ENCODE assay signal across 22 cellular contexts in genomic region chr15:98580577-98580976, GRCh38.
DNase-seq lines count a peak whose midpoint lies in the region; ATAC-seq, FAIRE-seq and TF ChIP-seq lines count a peak whose summit lies in the region.
"Had no signal": no experiment of that assay in that cellular context is flagged by ENCODE, and none has a peak within 500 bp of the region (broad histone marks: within the 10 kb centered on the region; RNA-seq: fewer than 3 reads in every experiment).

No MANE protein-coding gene starts in this region.

- no peak overlapping the region for H4K91ac ChIP-seq in H1 (replicated peaks; ENCODE audit: insufficient read length, low read length)

- CTCF ChIA-PET in A549 (lab: Yijun Ruan, JAX) (interaction anchor here (1.0 to 4.8 kb wide), 4 partner anchors 10 to 62 kb away, joined by 3 to 26 read pairs (median 4); no protein-coding TSS in a partner anchor), H1 (lab: Charles Lee; ENCODE audit: partially characterized antibody) (interaction anchor here (0.9 to 5.0 kb wide), 7 partner anchors 13 to 66 kb away, joined by 4 to 32 read pairs (median 5); no protein-coding TSS in a partner anchor)

- no peaks in the 10 kb centered on the region for H3K79me1 ChIP-seq in H1 (ENCODE audit: low read depth, low read length)

- 6% methylated on average over 10 of the region's 11 CpGs for whole genome bisulfite sequencing in A549 (ENCODE audit: missing lambda C conversion rate)
- 84% methylated on average over 11 of the region's 11 CpGs; no CpG with 5 or more reads in 1 of the 2 experiments for WGBS in H1 (ENCODE audit: extremely low coverage in 1 of 2, insufficient coverage in 1 of 2, insufficient read length in 1 of 2, insufficient replicate concordance in 2 of 2, low coverage in 1 of 2, low lambda C conversion rate in 2 of 2, missing lambda C conversion rate in 1 of 2), 2 experiments
- 27% methylated on average over 11 of the region's 11 CpGs for WGBS in prostate gland

- TF ChIP-seq CTCF in A549 (IDR thresholded peaks at IDR 0.05) (no peak), H1 (IDR thresholded peaks at IDR 0.05; ENCODE audit: control extremely low read depth in 1 of 3, insufficient read depth in 1 of 3, low read depth in 1 of 3, low read length in 3 of 3) (no peak), prostate gland (IDR thresholded peaks at IDR 0.05) (no peak)

- TF ChIP-seq POLR2A in A549 (IDR thresholded peaks at IDR 0.05; ENCODE audit: low read length) (no peak), H1 (IDR thresholded peaks at IDR 0.05; ENCODE audit: control extremely low read depth in 1 of 2, low read depth in 2 of 2, low read length in 2 of 2) (no peak), prostate gland (IDR thresholded peaks at IDR 0.05) (no peak)

- H4K8ac ChIP-seq in H1 (ENCODE audit: extremely low read depth, insufficient read depth, low read length) = no peak overlapping the region

- ATAC-seq in A549 (peak; percentile 27 to 50; a peak in 3 of 6 replicates), HG02759 (IDR thresholded peaks at IDR 0.05; ENCODE audit: unreplicated experiment) (no peak)
- ATAC-seq: activated CD4-positive, alpha-beta T cell treated with anti-CD3 and anti-CD28 coated beads for 36 hours; esophagus mucosa had no signal

- peak overlapping the region; percentile 91 for H2AFZ ChIP-seq in H1 (ENCODE audit: low read length)

- H3K23ac ChIP-seq in H1 (ENCODE audit: insufficient read length) = no peak overlapping the region

- TF ChIP-seq EP300 in A549 (IDR thresholded peaks at IDR 0.05) (no peak), H1 (IDR thresholded peaks at IDR 0.05; ENCODE audit: borderline replicate concordance in 1 of 2, low read depth in 2 of 2, low read length in 2 of 2) (no peak)

- H4K20me1 ChIP-seq in H1 (replicated peaks in 1 of 2; ENCODE audit: control insufficient read depth in 1 of 2, insufficient read depth in 2 of 2, low read length in 2 of 2) = no peaks in the 10 kb centered on the region

- H3K27ac ChIP-seq in A549 = no peak overlapping the region
- no peak overlapping the region for H3K27ac ChIP-seq in H1 (ENCODE audit: low read depth, low read length)
- H3K27ac ChIP-seq in prostate gland = no peak overlapping the region
- H3K27ac ChIP-seq: heart right ventricle, transverse colon had no signal

- no peaks in the 10 kb centered on the region for H3K23me2 ChIP-seq in H1 (ENCODE audit: low read depth, low read length)

- H3K9ac ChIP-seq in H1 (replicated peaks in 1 of 4; ENCODE audit: extremely low read depth in 1 of 4, low read depth in 3 of 4, low read length in 3 of 4) = no peak overlapping the region

- H3K4me3 ChIP-seq in A549 = no peak overlapping the region
- no peak overlapping the region for H3K4me3 ChIP-seq in H1 (ENCODE audit: extremely low read depth in 1 of 4, insufficient read depth in 2 of 4, low read depth in 3 of 4, low read length in 4 of 4)
- no peak overlapping the region for H3K4me3 ChIP-seq in prostate gland
- H3K4me3 ChIP-seq: heart right ventricle, transverse colon had no signal

- intact Hi-C loops in prostate gland (cut with DNase I) = no loop called here

- POLR2A ChIA-PET in A549 (lab: Yijun Ruan, JAX) = no interaction called here
- POLR2A ChIA-PET in H1 (lab: Charles Lee; ENCODE audit: partially characterized antibody) = no interaction called here

- H3K9me3 ChIP-seq in A549 (peaks cover 17% of the 10 kb centered on the region), H1 (ENCODE audit: insufficient read depth in 2 of 2, low read depth in 1 of 2, low read length in 1 of 2) (no peaks in the 10 kb centered on the region), prostate gland (no peaks in the 10 kb centered on the region)
- H3K9me3 ChIP-seq: Caco-2, heart right ventricle, transverse colon had no signal

- H3K4ac ChIP-seq in H1 (replicated peaks; ENCODE audit: insufficient read length, low read depth, low read length) = no peak overlapping the region

- H3K18ac ChIP-seq in H1 (ENCODE audit: extremely low read depth, low read length) = no peak overlapping the region

- H2BK5ac ChIP-seq in H1 (ENCODE audit: low read depth, low read length) = no peak overlapping the region

- no peak overlapping the region for H4K5ac ChIP-seq in H1 (ENCODE audit: insufficient read length, low read depth, low read length)

- DNase-seq in A549 (ENCODE audit: low read depth in 1 of 2, low spot score in 1 of 2) = no peak
- DNase-seq in EL = peak; percentile 4
- no peak for DNase-seq in H1 (ENCODE audit: low read depth in 1 of 2, low spot score in 2 of 2)
- peak; percentile 88 for DNase-seq in myocyte (ENCODE audit: low read depth)
- no peak for DNase-seq in prostate gland (ENCODE audit: low spot score)
- no peak for DNase-seq in midbrain (lab: John Stamatoyannopoulos, UW)
- DNase-seq in activated CD4-positive, alpha-beta T cell treated with anti-CD3 and anti-CD28 coated beads for 1 hour = no peak
- DNase-seq: activated CD4-positive, alpha-beta T cell treated with anti-CD3 and anti-CD28 coated beads for 36 hours; Caco-2; central memory CD4-positive, alpha-beta T cell; heart right ventricle; KG1; kidney; NCI-H1105; NCI-H2171; NCI-H774; retina; stimulated activated naive CD4-positive, alpha-beta T cell treated with Interleukin-2 at 50 U/mL for 16 hours; transverse colon had no signal

- H3K14ac ChIP-seq in H1 (ENCODE audit: insufficient read length) = no peak overlapping the region

- no peak overlapping the region for H3K56ac ChIP-seq in H1 (replicated peaks; ENCODE audit: insufficient read length, low read depth, low read length)

- H3K79me2 ChIP-seq in H1 (ENCODE audit: control insufficient read depth in 1 of 2, insufficient read depth in 2 of 2, low read length in 2 of 2) = no peaks in the 10 kb centered on the region

- no peak overlapping the region for H2BK12ac ChIP-seq in H1 (ENCODE audit: low read depth, low read length)

- no peak overlapping the region for H2AK5ac ChIP-seq in H1 (ENCODE audit: low read depth, low read length)

- FAIRE-seq in A549 (lab: Jason Lieb, UNC) (no peak), H1 (lab: Jason Lieb, UNC) (no peak)
- FAIRE-seq: G401.6, kidney had no signal

- no peaks in the 10 kb centered on the region for H3K36me3 ChIP-seq in H1 (ENCODE audit: control insufficient read depth in 2 of 4, insufficient read depth in 4 of 4, low read length in 3 of 4)
- no peaks in the 10 kb centered on the region for H3K36me3 ChIP-seq in prostate gland
- H3K36me3 ChIP-seq: heart right ventricle, transverse colon had no signal

- no peak overlapping the region for H2BK120ac ChIP-seq in H1 (replicated peaks; ENCODE audit: low read depth, low read length)

- 0 out of 3 replicates have a peak, but pooled peaks cover 5% of the 10 kb centered on the region for H3K4me1 ChIP-seq in A549
- peaks cover 0 to 5% (median 2%) of the 10 kb centered on the region in 4 experiments; a peak in 4 of 7 replicates for H3K4me1 ChIP-seq in H1 (replicated peaks in 1 of 4; ENCODE audit: control insufficient read depth in 3 of 4, insufficient read depth in 4 of 4, low read length in 3 of 4)
- no peaks in the 10 kb centered on the region for H3K4me1 ChIP-seq in prostate gland (replicated peaks)
- H3K4me1 ChIP-seq: Caco-2, transverse colon had no signal

- H2BK20ac ChIP-seq in H1 (ENCODE audit: low read length) = no peak overlapping the region

- TF ChIP-seq RAD21 in A549 (conservative IDR thresholded peaks at IDR 0.05 in 1 of 2, IDR thresholded peaks at IDR 0.05 in 1 of 2) = no peak
- no peak for TF ChIP-seq RAD21 in H1 (IDR thresholded peaks at IDR 0.05 in 1 of 2, conservative IDR thresholded peaks at IDR 0.05 in 1 of 2; ENCODE audit: low read depth in 2 of 2, low read length in 2 of 2)

- H2BK15ac ChIP-seq in H1 (ENCODE audit: low read length) = no peak overlapping the region

- H3K27me3 ChIP-seq in H1 (replicated peaks in 1 of 4; ENCODE audit: control insufficient read depth in 3 of 4, extremely low read depth in 1 of 4, insufficient read depth in 3 of 4, low read length in 3 of 4) = no peaks in the 10 kb centered on the region
- no peaks in the 10 kb centered on the region for H3K27me3 ChIP-seq in prostate gland (replicated peaks; ENCODE audit: insufficient read depth)

- peak overlapping the region; percentile 20; the same call in 2 of the 3 replicates for H3K4me2 ChIP-seq in A549
- no peak overlapping the region for H3K4me2 ChIP-seq in H1 (ENCODE audit: insufficient read depth in 1 of 2, low read depth in 2 of 2, low read length in 2 of 2)

TF ChIP-seq in A549, 52 proteins besides CTCF, POLR2A, EP300 and RAD21:
- TF ChIP-seq CBX8 (IDR thresholded peaks at IDR 0.05) = 0 out of 2 replicates have a peak, but pooled peaks have one; percentile 36
- TF ChIP-seq, protein P1, sequence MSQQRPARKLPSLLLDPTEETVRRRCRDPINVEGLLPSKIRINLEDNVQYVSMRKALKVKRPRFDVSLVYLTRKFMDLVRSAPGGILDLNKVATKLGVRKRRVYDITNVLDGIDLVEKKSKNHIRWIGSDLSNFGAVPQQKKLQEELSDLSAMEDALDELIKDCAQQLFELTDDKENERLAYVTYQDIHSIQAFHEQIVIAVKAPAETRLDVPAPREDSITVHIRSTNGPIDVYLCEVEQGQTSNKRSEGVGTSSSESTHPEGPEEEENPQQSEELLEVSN (IDR thresholded peaks at IDR 0.05; ENCODE audit: borderline replicate concordance, low read depth) = no peak

TF ChIP-seq in H1, 55 proteins besides CTCF, POLR2A, EP300 and RAD21:
- TF ChIP-seq GTF2F1 (IDR thresholded peaks at IDR 0.05; ENCODE audit: borderline replicate concordance, low read depth, low read length) (no peak), SIRT6 (IDR thresholded peaks at IDR 0.05; ENCODE audit: low read length) (no peak), FOSL1 (IDR thresholded peaks at IDR 0.05; ENCODE audit: insufficient read depth, low read depth, low read length) (no peak), HDAC6 (IDR thresholded peaks at IDR 0.05; ENCODE audit: low read depth, low read length) (no peak), TEAD4 (IDR thresholded peaks at IDR 0.05; ENCODE audit: low read depth, low read length) (peak; percentile 70), TCF12 (IDR thresholded peaks at IDR 0.05; ENCODE audit: low read depth, low read length) (no peak), SIX5 (IDR thresholded peaks at IDR 0.05; ENCODE audit: low read depth, low read length) (no peak), KDM1A (IDR thresholded peaks at IDR 0.05; ENCODE audit: borderline replicate concordance, low read length) (no peak)
- TF ChIP-seq, protein P1 (IDR thresholded peaks at IDR 0.05) = no peak

Comparison
In these comparisons a context has a peak if more than half of its experiments do, and no peak if none do; other contexts are left out.
1. DNase-seq: peak in EL (single experiment) and myocyte (single experiment); none in A549 (0 of 2), H1 (0 of 2), prostate gland (single experiment), midbrain (single experiment) and activated CD4-positive, alpha-beta T cell treated with anti-CD3 and anti-CD28 coated beads for 1 hour (single experiment).
2. Of the 18 proteins assayed by ChIP-seq in both H1 and A549: peak only in H1: none; only in A549: CBX8; in both: none; in neither: 17.